8 cellular contexts compared by ENCODE assay signal in genomic region chr5:119452373-119453044, GRCh38. TPM values are rescaled to one million over a fixed set of nuclear protein-coding genes. Genes with fewer than 3 reads are reported as not detected.
DNase-seq lines count a peak whose midpoint lies in the region; ATAC-seq, FAIRE-seq and TF ChIP-seq lines count a peak whose summit lies in the region.

HSD17B4 (plus strand) TSS chr5:119452497; CDS start chr5:119452576, 79 bp downstream.

- H3K4me3 ChIP-seq in HUES48 (ENCODE audit: low read depth, low read length) (peak within 1 kb of the TSS; percentile 83), OCI-LY1 (ENCODE audit: low read depth, low read length, poor library complexity, severe bottlenecking) (peak within 1 kb of the TSS; percentile 75), endothelial cell of umbilical vein (replicated peaks in 1 of 3; ENCODE audit: insufficient read depth in 1 of 3, low read depth in 1 of 3, low read length in 3 of 3) (peak within 1 kb of the TSS; percentile 80 to 90 (median 82))

- peak; percentile 95 for FAIRE-seq in endothelial cell of umbilical vein (lab: Jason Lieb, UNC)

- no peaks in the 10 kb centered on the region for H3K27me3 ChIP-seq in HUES48 (ENCODE audit: control insufficient read depth, insufficient read depth, low read length)
- H3K27me3 ChIP-seq in OCI-LY1 (ENCODE audit: insufficient read depth, low read length), result no peaks in the 10 kb centered on the region
- H3K27me3 ChIP-seq in endothelial cell of umbilical vein (ENCODE audit: control insufficient read depth in 2 of 2, insufficient read depth in 2 of 2, low read length in 2 of 2), result peaks cover 0 to 1% of the 10 kb centered on the region in 2 experiments

- peak; percentile 97 for ATAC-seq in GM21390 (IDR thresholded peaks at IDR 0.05; ENCODE audit: unreplicated experiment)

- H3K79me2 ChIP-seq in OCI-LY1 (ENCODE audit: insufficient read depth, low read length) (peaks cover 4% of the 10 kb centered on the region; the same call in 1 of the 2 replicates), endothelial cell of umbilical vein (ENCODE audit: control insufficient read depth, insufficient read depth, low read length) (peaks cover 2% of the 10 kb centered on the region)

- H3K36me3 ChIP-seq in HUES48 (ENCODE audit: control insufficient read depth, insufficient read depth, low read length) (peaks cover 16% of the 10 kb centered on the region), OCI-LY1 (ENCODE audit: insufficient read depth, low read length) (peaks cover 4% of the 10 kb centered on the region; the same call in 1 of the 2 replicates), endothelial cell of umbilical vein (ENCODE audit: control insufficient read depth in 2 of 2, extremely low read depth in 1 of 2, insufficient read depth in 2 of 2, low read length in 2 of 2) (no peaks in the 10 kb centered on the region)

- in situ Hi-C loops in Caki2 (cut with HindIII; ENCODE audit: low pct_unique_long_range_greater_than_20kb, low sequenced_read_pairs), result no loop called here

- H3K9me1 ChIP-seq in endothelial cell of umbilical vein (replicated peaks; ENCODE audit: control insufficient read depth, extremely low read depth, insufficient read depth, low read length), result no peaks in the 10 kb centered on the region

- TSS peak; percentile 43 for BruUV-seq in endothelial cell of umbilical vein (replicated peaks; lab: Mats Ljungman, UMichigan)

- TF ChIP-seq POLR2A in endothelial cell of umbilical vein (IDR thresholded peaks at IDR 0.05; ENCODE audit: low read depth, low read length), result peak; percentile 39

- H3K4me1 ChIP-seq in HUES48 (ENCODE audit: control insufficient read depth, insufficient read depth, low read length) (peaks cover 36% of the 10 kb centered on the region), OCI-LY1 (ENCODE audit: insufficient read depth, low read length, severe bottlenecking) (peaks cover 32% of the 10 kb centered on the region), endothelial cell of umbilical vein (ENCODE audit: control insufficient read depth, extremely low read depth, insufficient read depth, low read length) (peaks cover 7% of the 10 kb centered on the region)

- H3K4me2 ChIP-seq in OCI-LY1 (ENCODE audit: low read length) (peak within 1 kb of the TSS; percentile 72), endothelial cell of umbilical vein (ENCODE audit: insufficient read depth, low read length) (peak within 1 kb of the TSS; percentile 95)

- H3K27ac ChIP-seq in HUES48 (ENCODE audit: low read depth, low read length) (peak within 1 kb of the TSS; percentile 98), OCI-LY1 (ENCODE audit: low read depth, low read length, poor library complexity, severe bottlenecking) (peak within 1 kb of the TSS; percentile 50), endothelial cell of umbilical vein (ENCODE audit: insufficient read depth, low read depth, low read length) (peak within 1 kb of the TSS; percentile 27)

- H3F3A ChIP-seq in OCI-LY1 (ENCODE audit: insufficient read depth, low read length), result no peaks in the 10 kb centered on the region

- 0 out of 2 replicates have a peak, but pooled peaks cover 8% of the 10 kb centered on the region for H3K9me3 ChIP-seq in HUES48 (ENCODE audit: control insufficient read depth, insufficient read depth, low read length)
- H3K9me3 ChIP-seq in OCI-LY1 (ENCODE audit: low read length), result no peaks in the 10 kb centered on the region
- no peaks in the 10 kb centered on the region for H3K9me3 ChIP-seq in endothelial cell of umbilical vein (replicated peaks; ENCODE audit: control insufficient read depth, insufficient read depth, low read length)

- H3K9ac ChIP-seq in HUES48 (ENCODE audit: low read depth, low read length) (peak within 1 kb of the TSS; percentile 94), OCI-LY1 (ENCODE audit: low read length) (peak within 1 kb of the TSS; percentile 73), endothelial cell of umbilical vein (replicated peaks; ENCODE audit: extremely low read depth, insufficient read depth, low read length) (peak within 1 kb of the TSS; percentile 74)

- intact Hi-C loops in endothelial cell of umbilical vein (cut with micrococcal nuclease), result loop anchor here (1.0 kb wide), 1 partner anchor 184 kb away; no protein-coding TSS in a partner anchor

- H4K20me1 ChIP-seq in OCI-LY1 (ENCODE audit: insufficient read depth, low read length) (no peaks in the 10 kb centered on the region), endothelial cell of umbilical vein (replicated peaks; ENCODE audit: control insufficient read depth, extremely low read depth, insufficient read depth, low read length) (no peaks in the 10 kb centered on the region)

- peak; percentile 77 for DNase-seq in Caki2 (ENCODE audit: low read depth)
- peak; percentile 74 for DNase-seq in activated CD8-positive, alpha-beta memory T cell treated with anti-CD3 and anti-CD28 coated beads, Interleukin-2, amount 50 U/mL, for 4 hours
- DNase-seq in endothelial cell of umbilical vein (ENCODE audit: low read depth, low spot score), result peak; percentile 88
- DNase-seq in midbrain (lab: John Stamatoyannopoulos, UW), result peak; percentile 93
- DNase-seq in stimulated activated CD8-positive, alpha-beta memory T cell treated with anti-CD3 and anti-CD28 coated beads, Interleukin-2, amount 100 ng/mL, for 1 hour (ENCODE audit: low read depth in 2 of 2), result peak; percentile 44 to 49

- H2AFZ ChIP-seq in OCI-LY1 (ENCODE audit: low read length), result peak within 1 kb of the TSS; percentile 39; the same call in 1 of the 2 replicates
- H2AFZ ChIP-seq in endothelial cell of umbilical vein (ENCODE audit: low read depth, low read length), result peak within 1 kb of the TSS; percentile 85

- POLR2A ChIA-PET in endothelial cell of umbilical vein (lab: Charles Lee), result no interaction called here

- CTCF ChIA-PET in endothelial cell of umbilical vein (lab: Charles Lee), result interaction anchor here (0.8 to 2.4 kb wide), 4 partner anchors 18 to 464 kb away, joined by 3 to 6 read pairs (median 4); partner anchors contain the start of gene DTWD2

- dilution Hi-C loops in endothelial cell of umbilical vein (cut with MboI; ENCODE audit: extremely low pct_ligation_motif_present, low sequenced_read_pairs), result no loop called here

- TF ChIP-seq CTCF in OCI-LY1 (IDR thresholded peaks at IDR 0.05; ENCODE audit: low read length), result no peak
- TF ChIP-seq CTCF in endothelial cell of umbilical vein (IDR thresholded peaks at IDR 0.05; ENCODE audit: extremely low read depth in 1 of 2, insufficient read depth in 1 of 2, low read depth in 1 of 2, low read length in 2 of 2), result no peak

- H3K9me2 ChIP-seq in OCI-LY1 (ENCODE audit: low read depth, low read length), result no peaks in the 10 kb centered on the region

TF ChIP-seq in endothelial cell of umbilical vein, 7 proteins besides CTCF, POLR2A, EP300 and RAD21:
- TF ChIP-seq GATA2 (IDR thresholded peaks at IDR 0.05; ENCODE audit: insufficient read depth, insufficient read length, low read depth, low read length), result no peak
- no peak for TF ChIP-seq MAX (IDR thresholded peaks at IDR 0.05; ENCODE audit: insufficient read depth, insufficient read length)
- no peak for TF ChIP-seq MYC (IDR thresholded peaks at IDR 0.05; ENCODE audit: low read depth, low read length)
- TF ChIP-seq JUN (IDR thresholded peaks at IDR 0.05; ENCODE audit: borderline replicate concordance, insufficient read depth, insufficient read length, low read depth), result no peak
- TF ChIP-seq POLR2AphosphoS5 (IDR thresholded peaks at IDR 0.05; ENCODE audit: insufficient read depth, low read depth, low read length), result no peak
- TF ChIP-seq FOS (IDR thresholded peaks at IDR 0.05; ENCODE audit: borderline replicate concordance, insufficient read depth, low read length), result no peak
- TF ChIP-seq EZH2 (IDR thresholded peaks at IDR 0.05; ENCODE audit: borderline replicate concordance, low read depth, low read length, severe bottlenecking), result no peak

RNA-seq across cellular contexts. Expression of gene HSD17B4, which starts in this region (rescaled TPM):
- total RNA-seq in Caki2 (2014; rRNA removed; shearing (Covaris generic); ENCODE audit: low replicate concordance), result 90.9 and 122 TPM in 2 replicates
- total RNA-seq in endothelial cell of umbilical vein, result 124 and 140 TPM in 2 replicates
- polyA plus RNA-seq in endothelial cell of umbilical vein, result 91.4 and 117 TPM in 2 replicates
- 113 and 120 TPM in 2 replicates for polyA plus RNA-seq in endothelial cell of umbilical vein (2011; cell fraction: cytosol; rRNA removed)
- 110 and 126 TPM in 2 replicates for polyA plus RNA-seq in endothelial cell of umbilical vein (2011; cell fraction: nucleus; rRNA removed)
- 99.3 and 112 TPM in 2 replicates for polyA plus RNA-seq in endothelial cell of umbilical vein (2012)
- polyA minus RNA-seq in endothelial cell of umbilical vein, result 210 and 256 TPM in 2 replicates
- polyA minus RNA-seq in endothelial cell of umbilical vein (2011; cell fraction: cytosol; rRNA and poly(A)+ RNA removed), result 96.0 TPM
- polyA minus RNA-seq in endothelial cell of umbilical vein (2011; cell fraction: nucleus; rRNA and poly(A)+ RNA removed), result 86.8 and 91.6 TPM in 2 replicates

Comparison
In these comparisons a context has a peak if more than half of its experiments do, and no peak if none do; other contexts are left out.
1. Peak in every context shown above with its lines: DNase-seq, ATAC-seq, H3K4me3 ChIP-seq and H3K27ac ChIP-seq.
2. H3K27ac ChIP-seq: peak in every context shown above with its lines; median percentile 98 in HUES48; 50 in OCI-LY1; 27 in endothelial cell of umbilical vein.